ENCODE assay signal across 8 cellular contexts in the genomic region with DNA sequence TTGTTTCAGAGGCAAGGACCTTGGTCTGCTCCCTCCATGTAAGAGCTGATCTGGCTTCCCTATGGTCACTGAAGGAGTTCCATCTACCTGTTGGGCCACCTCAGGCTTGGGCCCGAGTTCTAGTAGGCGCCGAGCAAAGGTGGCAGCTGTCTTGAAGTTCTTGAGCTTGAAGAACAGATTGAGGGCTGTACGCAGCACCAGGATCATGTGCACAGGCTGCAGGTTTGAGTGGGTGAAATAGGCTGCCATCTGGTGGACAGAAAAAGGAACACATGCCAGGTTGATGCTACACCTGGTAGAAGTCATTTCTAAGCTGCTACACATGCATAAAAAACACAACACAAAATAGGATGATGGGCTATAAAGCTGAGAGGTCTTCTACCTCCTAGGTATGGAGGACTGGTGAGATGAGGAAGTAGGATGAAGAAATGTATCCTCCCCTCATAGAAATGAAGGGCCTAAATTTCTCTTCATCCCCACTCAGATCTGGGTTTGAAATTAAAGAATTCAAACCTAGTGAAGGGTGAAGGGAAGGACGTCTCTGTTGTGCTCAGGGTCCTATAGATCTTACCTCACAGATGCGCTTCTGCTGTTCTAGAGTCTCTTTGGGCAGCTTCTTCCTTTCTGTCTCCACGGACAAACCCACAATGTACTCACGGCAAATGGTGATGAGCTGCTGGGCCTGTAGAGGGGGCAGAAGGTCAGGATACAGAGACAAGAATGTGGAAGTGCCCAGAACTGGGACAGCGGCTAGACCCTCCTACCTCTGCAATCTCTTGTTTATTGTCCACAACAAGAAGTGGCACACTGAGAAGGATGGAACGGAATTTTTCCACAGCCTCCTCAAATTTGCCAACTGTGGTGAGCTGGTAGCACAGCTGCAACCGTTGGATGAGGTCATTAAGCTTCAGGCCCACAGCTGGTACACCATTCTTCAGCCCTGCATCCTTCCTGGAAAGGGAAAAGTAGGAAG. TPM values are rescaled to one million over a fixed set of nuclear protein-coding genes. Genes with fewer than 3 reads are reported as not detected.
A peak's percentile ranks its signal among the peaks of the same experiment; 100 is the strongest.
DNase-seq lines count a peak whose midpoint lies in the region; ATAC-seq and TF ChIP-seq lines count a peak whose summit lies in the region.

No MANE protein-coding gene starts in this region.

- no peak overlapping the region for H3K4me3 Mint-ChIP-seq in activated T-helper 17 cell treated with anti-CD3 and anti-CD28 coated beads, Interleukin-2, amount 50 U/mL, for 72 hours

- ATAC-seq in GM19324 (IDR thresholded peaks at IDR 0.05; ENCODE audit: low FRiP score, unreplicated experiment) = peak; percentile 77
- ATAC-seq in activated T-helper 17 cell treated with anti-CD3 and anti-CD28 coated beads, Interleukin-2, amount 50 U/mL, for 72 hours (replicated peaks) = peak; percentile 96

- peaks cover 92% of the 10 kb centered on the region for H3K36me3 Mint-ChIP-seq in activated T-helper 17 cell treated with anti-CD3 and anti-CD28 coated beads, Interleukin-2, amount 50 U/mL, for 72 hours (ENCODE audit: low read depth)

- H3K27me3 Mint-ChIP-seq in activated T-helper 17 cell treated with anti-CD3 and anti-CD28 coated beads, Interleukin-2, amount 50 U/mL, for 72 hours = no peaks in the 10 kb centered on the region

- DNase-seq in BJ (ENCODE audit: low read depth) = no peak
- peak; percentile 56 for DNase-seq in LoVo (ENCODE audit: low spot score)
- DNase-seq in RWPE1 (ENCODE audit: low spot score) = peak; percentile 71
- DNase-seq in fibroblast of the conjunctiva (ENCODE audit: low read depth) = peak; percentile 59
- peak; percentile 86 for DNase-seq in superior temporal gyrus (ENCODE audit: extremely low spot score)

- peaks cover 4% of the 10 kb centered on the region for H3K4me1 Mint-ChIP-seq in activated T-helper 17 cell treated with anti-CD3 and anti-CD28 coated beads, Interleukin-2, amount 50 U/mL, for 72 hours

- no peaks in the 10 kb centered on the region for H3K9me3 Mint-ChIP-seq in activated T-helper 17 cell treated with anti-CD3 and anti-CD28 coated beads, Interleukin-2, amount 50 U/mL, for 72 hours

- no peak overlapping the region for H3K27ac ChIP-seq in RWPE1
- H3K27ac ChIP-seq in neutrophil = peak overlapping the region; percentile 48

- H3K4me1 ChIP-seq in neutrophil (ENCODE audit: control insufficient read depth in 1 of 2, insufficient read depth in 1 of 2, low read depth in 1 of 2, low read length in 1 of 2) = no peaks in the 10 kb centered on the region

- H3K27ac Mint-ChIP-seq in activated T-helper 17 cell treated with anti-CD3 and anti-CD28 coated beads, Interleukin-2, amount 50 U/mL, for 72 hours = no peak overlapping the region

- H3K36me3 ChIP-seq in BJ (ENCODE audit: control insufficient read depth, insufficient read depth, low read length) (peaks cover 50% of the 10 kb centered on the region), neutrophil (peaks cover 82% of the 10 kb centered on the region)

- H3K9me3 ChIP-seq in neutrophil = no peaks in the 10 kb centered on the region

- CTCF ChIA-PET in BJ (lab: Yijun Ruan, JAX) (interaction anchor here (0.6 to 3.6 kb wide), 48 partner anchors 11 to 207 kb away, joined by 3 to 53 read pairs (median 4); a partner anchor contains a TSS), RWPE1 (lab: Yijun Ruan, JAX) (interaction anchor here (0.5 to 3.1 kb wide), 38 partner anchors 8 to 1812 kb away, joined by 3 to 30 read pairs (median 4); a partner anchor contains a TSS)

- H3K4me3 ChIP-seq in BJ (ENCODE audit: low read depth, low read length) (no peak overlapping the region), neutrophil (ENCODE audit: low read depth in 1 of 2, low read length in 1 of 2) (no peak overlapping the region)

- POLR2A ChIA-PET in BJ (lab: Charles Lee) (no interaction called here), RWPE1 (lab: Yijun Ruan, JAX; ENCODE audit: low non-redundant PET) (interaction anchor here (0.5 kb wide), 1 partner anchor 55 kb away, joined by 5 read pairs; no protein-coding TSS in a partner anchor)

- H3K27me3 ChIP-seq in BJ (ENCODE audit: control insufficient read depth, insufficient read depth, low read length) = no peaks in the 10 kb centered on the region
- no peaks in the 10 kb centered on the region for H3K27me3 ChIP-seq in neutrophil

- TF ChIP-seq CTCF in BJ (IDR thresholded peaks at IDR 0.05; ENCODE audit: insufficient read depth, low read depth, low read length) (peak; percentile 80), RWPE1 (conservative IDR thresholded peaks at IDR 0.05; ENCODE audit: low read depth) (peak; percentile 82), neutrophil (IDR thresholded peaks at IDR 0.05) (peak; percentile 76)

RNA-seq across cellular contexts. Expression of a gene that starts 6.6 kb away (rescaled TPM):
- polyA plus RNA-seq in BJ (2011; rRNA removed) = 52.6 and 69.1 TPM in 2 replicates
- 22.1 and 30.3 TPM in 2 replicates for polyA minus RNA-seq in BJ (2011; rRNA and poly(A)+ RNA removed)
- 10 to 100 TPM; 48.3 to 61.4 TPM for total RNA-seq in activated T-helper 17 cell treated with anti-CD3 and anti-CD28 coated beads, Interleukin-2, amount 50 U/mL, for 72 hours

RNA-seq across cellular contexts. Expression of a gene that starts 29.2 kb away (rescaled TPM):
- polyA plus RNA-seq in BJ (2011; rRNA removed) = 84.0 and 87.3 TPM in 2 replicates
- polyA minus RNA-seq in BJ (2011; rRNA and poly(A)+ RNA removed) = 45.5 and 56.8 TPM in 2 replicates
- 100 to 1,000 TPM; 126 to 175 TPM for total RNA-seq in activated T-helper 17 cell treated with anti-CD3 and anti-CD28 coated beads, Interleukin-2, amount 50 U/mL, for 72 hours

RNA-seq across cellular contexts. Expression of a gene that starts 51.5 kb away (rescaled TPM):
- 267 and 304 TPM in 2 replicates for polyA plus RNA-seq in BJ (2011; rRNA removed)
- polyA minus RNA-seq in BJ (2011; rRNA and poly(A)+ RNA removed) = 227 and 334 TPM in 2 replicates
- total RNA-seq in activated T-helper 17 cell treated with anti-CD3 and anti-CD28 coated beads, Interleukin-2, amount 50 U/mL, for 72 hours = 100 to 1,000 TPM; 136 to 178 TPM

RNA-seq across cellular contexts. Expression of a gene that starts 51.6 kb away (rescaled TPM):
- 214 and 260 TPM in 2 replicates for polyA plus RNA-seq in BJ (2011; rRNA removed)
- polyA minus RNA-seq in BJ (2011; rRNA and poly(A)+ RNA removed) = 93.8 and 171 TPM in 2 replicates
- 10 to 100 TPM; 58.7 to 67.4 TPM for total RNA-seq in activated T-helper 17 cell treated with anti-CD3 and anti-CD28 coated beads, Interleukin-2, amount 50 U/mL, for 72 hours
